ENCODE assay signal across 12 cellular contexts in genomic region chr20:17897566-17898307, GRCh38.
"Had no signal": no experiment of that assay in that cellular context is flagged by ENCODE, and none has a peak within 500 bp of the region (broad histone marks: within the 10 kb centered on the region; RNA-seq: fewer than 3 reads in every experiment).

No MANE protein-coding gene starts in this region.

- H3K4me3 ChIP-seq: gastrocnemius medialis, left ventricle myocardium inferior, thoracic aorta, vagina had no signal

- H3K27ac ChIP-seq: thoracic aorta had no signal

- H3K4me3 Mint-ChIP-seq: activated naive CD4-positive, alpha-beta T cell treated with anti-CD3 and anti-CD28 coated beads, Interleukin-2, amount 10 ng/mL, durations not matched to agents 7 days and 5 days; activated T-cell treated with anti-CD3 and anti-CD28 coated beads, Interleukin-2, amount 50 U/mL, for 4 hours; dendritic cell treated with granulocyte-macrophage colony-stimulating factor and Interleukin-4, amounts not matched to agents 40 ng/mL and 50 ng/mL, for 4 days; memory B cell; stimulated activated naive B cell treated with anti-CD40 and anti-IgM and Interleukin-4, amounts not matched to agents 10 μg/mL and 1 μg/mL and 100 μg/mL, for 72 hours; type B pancreatic cell had no signal

- H3K36me3 ChIP-seq: gastrocnemius medialis, left ventricle myocardium inferior, thoracic aorta, vagina had no signal

- H3K36me3 Mint-ChIP-seq: activated naive CD4-positive, alpha-beta T cell treated with anti-CD3 and anti-CD28 coated beads, Interleukin-2, amount 10 ng/mL, durations not matched to agents 7 days and 5 days; brain; memory B cell; type B pancreatic cell had no signal

- H3K9me3 Mint-ChIP-seq: activated naive CD4-positive, alpha-beta T cell treated with anti-CD3 and anti-CD28 coated beads, Interleukin-2, amount 10 ng/mL, durations not matched to agents 7 days and 5 days; activated T-cell treated with anti-CD3 and anti-CD28 coated beads, Interleukin-2, amount 50 U/mL, for 4 hours; dendritic cell treated with granulocyte-macrophage colony-stimulating factor and Interleukin-4, amounts not matched to agents 40 ng/mL and 50 ng/mL, for 4 days; memory B cell; stimulated activated naive B cell treated with anti-CD40 and anti-IgM and Interleukin-4, amounts not matched to agents 10 μg/mL and 1 μg/mL and 100 μg/mL, for 72 hours had no signal

- H3K27me3 ChIP-seq: gastrocnemius medialis, vagina had no signal

- H3K27ac Mint-ChIP-seq: activated naive CD4-positive, alpha-beta T cell treated with anti-CD3 and anti-CD28 coated beads, Interleukin-2, amount 10 ng/mL, durations not matched to agents 7 days and 5 days; dendritic cell treated with granulocyte-macrophage colony-stimulating factor and Interleukin-4, amounts not matched to agents 40 ng/mL and 50 ng/mL, for 4 days; memory B cell; nephron progenitor cell had no signal

- H3K9me3 ChIP-seq: gastrocnemius medialis, thoracic aorta, vagina had no signal
